3 cellular contexts compared by ENCODE assay signal in the genomic region with DNA sequence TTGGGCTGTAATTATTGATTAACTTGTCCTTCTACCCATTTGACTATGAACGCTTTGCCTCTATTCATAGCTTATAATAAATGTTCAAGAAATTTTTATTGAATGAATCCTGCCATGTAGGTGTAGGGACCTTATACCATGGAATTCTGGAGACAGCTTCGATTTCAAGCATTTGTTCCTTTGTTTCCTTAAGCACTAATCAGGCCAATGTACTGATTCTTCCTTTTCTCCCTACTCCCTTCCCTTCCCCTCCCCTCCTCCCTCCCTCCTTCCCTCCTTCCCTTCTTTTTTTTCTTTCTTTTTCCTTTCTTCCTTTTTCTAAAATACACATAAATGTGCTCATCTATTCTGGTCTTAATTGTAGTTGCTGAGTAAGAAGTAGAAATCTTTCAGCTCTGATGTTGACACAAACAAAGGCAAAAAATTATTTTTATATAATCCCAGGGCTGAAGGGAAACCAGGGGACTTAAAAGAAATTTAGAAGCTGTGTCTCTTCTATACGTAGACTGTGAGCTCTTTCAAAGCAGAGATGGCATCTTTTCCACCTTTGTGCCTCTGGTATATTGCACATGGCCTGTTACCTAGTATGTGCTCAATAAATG.
TF ChIP-seq lines count a peak whose summit lies in the region.

No MANE protein-coding gene starts in this region.

TF ChIP-seq in HepG2, 621 proteins besides CTCF, POLR2A, EP300 and RAD21:
- peak; percentile 81 for TF ChIP-seq PCBP2 (optimal IDR thresholded peaks at IDR 0.05; ENCODE audit: low read depth, low read length, poor library complexity, severe bottlenecking)
- TF ChIP-seq HNRNPK (IDR thresholded peaks at IDR 0.05; ENCODE audit: low read depth, low read length, poor library complexity, severe bottlenecking), result peak; percentile 99
- TF ChIP-seq DNMT1 (CRISPR knock-in tag; IDR thresholded peaks at IDR 0.05), result no peak
- TF ChIP-seq PCBP1 (IDR thresholded peaks at IDR 0.05; ENCODE audit: borderline replicate concordance, low read depth, low read length), result 0 out of 2 replicates have a peak, but pooled peaks have one; percentile 63

TF ChIP-seq in IMR-90, 13 proteins besides CTCF, POLR2A, EP300 and RAD21:
- no peak for TF ChIP-seq FOS (IDR thresholded peaks at IDR 0.05; ENCODE audit: low read depth, low read length)
- no peak for TF ChIP-seq MXI1 (IDR thresholded peaks at IDR 0.05; ENCODE audit: borderline replicate concordance, low read depth, low read length)
- TF ChIP-seq MAZ (IDR thresholded peaks at IDR 0.05; ENCODE audit: borderline replicate concordance, low read depth, low read length), result no peak
- no peak for TF ChIP-seq ELK1 (IDR thresholded peaks at IDR 0.05; ENCODE audit: borderline replicate concordance, low read depth, low read length)
- TF ChIP-seq USF2 (IDR thresholded peaks at IDR 0.05; ENCODE audit: low read depth, low read length), result no peak
- no peak for TF ChIP-seq NFE2L2 (IDR thresholded peaks at IDR 0.05; ENCODE audit: low read depth, low read length)
- no peak for TF ChIP-seq RFX5 (IDR thresholded peaks at IDR 0.05; ENCODE audit: low read depth, low read length)
- no peak for TF ChIP-seq BHLHE40 (IDR thresholded peaks at IDR 0.05; ENCODE audit: low read depth, low read length)
- no peak for TF ChIP-seq MAFK (IDR thresholded peaks at IDR 0.05; ENCODE audit: low read depth, low read length)
- TF ChIP-seq CEBPB (IDR thresholded peaks at IDR 0.05; ENCODE audit: low read depth, low read length), result no peak
- TF ChIP-seq CHD1 (IDR thresholded peaks at IDR 0.05; ENCODE audit: low read depth, low read length), result no peak

TF ChIP-seq in K562, 482 proteins besides CTCF, POLR2A, EP300 and RAD21:
- TF ChIP-seq WHSC1 (IDR thresholded peaks at IDR 0.05; ENCODE audit: low read length) (no peak), HNRNPK (IDR thresholded peaks at IDR 0.05; ENCODE audit: low read depth, low read length, poor library complexity, severe bottlenecking) (peak; percentile 41), PCBP1 (IDR thresholded peaks at IDR 0.05; ENCODE audit: low read depth, low read length, poor library complexity, severe bottlenecking) (peak; percentile 90), PCBP2 (IDR thresholded peaks at IDR 0.05; ENCODE audit: low read depth, low read length, poor library complexity, severe bottlenecking) (peak; percentile 53)
